29 cellular contexts compared by ENCODE assay signal in genomic region chr11:26765323-26765722, GRCh38. TPM values are rescaled to one million over a fixed set of nuclear protein-coding genes. Genes with fewer than 3 reads are reported as not detected.
"Had no signal": no experiment of that assay in that cellular context is flagged by ENCODE, and none has a peak within 500 bp of the region (broad histone marks: within the 10 kb centered on the region; RNA-seq: fewer than 3 reads in every experiment).

No MANE protein-coding gene starts in this region.

- H3K4me1 ChIP-seq: pancreas, prostate gland, sigmoid colon, stomach, thyroid gland, tibial nerve, upper lobe of left lung, vagina had no signal

- H3K4me3 ChIP-seq: pancreas, prostate gland, right lobe of liver, sigmoid colon, stomach, thoracic aorta, thyroid gland, tibial nerve, upper lobe of left lung, vagina had no signal

- H3K9me3 ChIP-seq: neutrophil, pancreas, prostate gland, right lobe of liver, sigmoid colon, stomach, thoracic aorta, thyroid gland, tibial nerve, upper lobe of left lung, vagina had no signal

- H3K27ac ChIP-seq: neutrophil, pancreas, prostate gland, sigmoid colon, stomach, thoracic aorta, thyroid gland, tibial nerve, upper lobe of left lung, vagina had no signal

- DNase-seq: nephron progenitor cell; nucleus accumbens; pancreas; retina; right cardiac atrium; sigmoid colon; stimulated activated CD4-positive, alpha-beta T cell treated with anti-CD3 and anti-CD28 coated beads, Interleukin-15, amount 100 ng/mL, for 24 hours; stimulated activated CD4-positive, alpha-beta T cell treated with anti-CD3 and anti-CD28 coated beads, Interleukin-2, amount 100 ng/mL, for 24 hours; stimulated activated CD4-positive, alpha-beta T cell treated with anti-CD3 and anti-CD28 coated beads, Interleukin-2, amount 100 ng/mL, for 48 hours; stimulated activated CD4-positive, alpha-beta T cell treated with anti-CD3 and anti-CD28 coated beads, Interleukin-4, amount 100 ng/mL, for 24 hours; stimulated activated naive B cell treated with anti-CD40 and anti-IgM and Interleukin-4, amounts not matched to agents 10 μg/mL and 1 μg/mL and 100 μg/mL, for 72 hours; stimulated activated naive CD4-positive, alpha-beta T cell treated with Interleukin-2 at 50 U/mL for 16 hours; stomach; thyroid gland; trophoblast cell; upper lobe of left lung had no signal

- ATAC-seq: natural killer cell treated with Interleukin-12 subunit alpha and Interleukin-12 subunit beta and Interleukin-15 and Interleukin-18, amount 100 ng/mL, for 72 hours; pancreas; right cardiac atrium; stimulated activated effector memory CD8-positive, alpha-beta T cell treated with anti-CD3 and anti-CD28 coated beads, Interleukin-12 subunit alpha, Interleukin-12 subunit beta, amount 100 ng/mL, for 72 hours; stimulated activated naive B cell treated with anti-CD40 and anti-IgM and Interleukin-4, amounts not matched to agents 10 μg/mL and 1 μg/mL and 100 μg/mL, for 72 hours had no signal

- H3K27me3 ChIP-seq: neutrophil, pancreas, right lobe of liver, sigmoid colon, stomach, thyroid gland, tibial nerve, upper lobe of left lung, vagina had no signal

- H3K36me3 ChIP-seq: neutrophil, pancreas, prostate gland, right lobe of liver, sigmoid colon, stomach, thoracic aorta, thyroid gland, tibial nerve, upper lobe of left lung, vagina had no signal

RNA-seq across cellular contexts. Expression of gene SLC5A12, which starts 43.5 kb away (rescaled TPM):
- total RNA-seq: natural killer cell treated with Interleukin-12 subunit alpha and Interleukin-12 subunit beta and Interleukin-15 and Interleukin-18, amount 100 ng/mL, for 72 hours; omental fat pad; posterior vena cava; prostate gland; pulmonary artery endothelial cell; skeletal muscle tissue; subcutaneous adipose tissue; thyroid gland; upper lobe of left lung; vagina had no signal
